8 cellular contexts compared by ENCODE assay signal in genomic region chr15:92883643-92884458, GRCh38. TPM values are rescaled to one million over a fixed set of nuclear protein-coding genes. Genes with fewer than 3 reads are reported as not detected.
DNase-seq lines count a peak whose midpoint lies in the region; ATAC-seq and TF ChIP-seq lines count a peak whose summit lies in the region.

No MANE protein-coding gene starts in this region.

- no peak for ATAC-seq in left cardiac atrium
- no peak for ATAC-seq in HG03280 (IDR thresholded peaks at IDR 0.05; ENCODE audit: unreplicated experiment)
- no peak for ATAC-seq in sciatic nerve

- H3K4me3 ChIP-seq in cardiac muscle cell = peak overlapping the region; percentile 85
- peak overlapping the region; percentile 39 for H3K4me3 ChIP-seq in mucosa of stomach (ENCODE audit: low read length)

- intact Hi-C loops in left cardiac atrium (cut with DNase I) (loop anchor here (2.0 to 5.0 kb wide), 4 partner anchors 17 to 73 kb away; partner anchors contain the start of gene CHD2 (in 1 of the 2)), sciatic nerve (cut with DNase I) (no loop called here)

- H3K27ac ChIP-seq in cardiac muscle cell (peak overlapping the region; percentile 99), RWPE1 (peak overlapping the region; percentile 98)

- H3K9ac ChIP-seq in mucosa of stomach (ENCODE audit: low read length) = peak overlapping the region; percentile 100

- H3K4me1 ChIP-seq in cardiac muscle cell (ENCODE audit: low read depth) = peaks cover 48% of the 10 kb centered on the region
- H3K4me1 ChIP-seq in mucosa of stomach (ENCODE audit: control insufficient read depth, insufficient read depth, low read length) = peaks cover 35% of the 10 kb centered on the region

- H3K9me3 ChIP-seq in cardiac muscle cell (ENCODE audit: low read depth) = no peaks in the 10 kb centered on the region
- no peaks in the 10 kb centered on the region for H3K9me3 ChIP-seq in mucosa of stomach (ENCODE audit: control insufficient read depth, low read length)

- DNase-seq in cardiac muscle cell (ENCODE audit: low read depth in 1 of 2, low spot score in 1 of 2) (peak in 1 of 2 donors; percentile 60), left cardiac atrium (no peak), RWPE1 (ENCODE audit: low spot score) (no peak), dermis blood vessel endothelial cell (peak; percentile 57), sciatic nerve (ENCODE audit: low spot score) (no peak), COLO668 (lab: John Stamatoyannopoulos, UW; ENCODE audit: unreplicated experiment) (no peak)

- no peaks in the 10 kb centered on the region for H3K27me3 ChIP-seq in cardiac muscle cell
- H3K27me3 ChIP-seq in mucosa of stomach (ENCODE audit: control insufficient read depth, insufficient read depth, low read length) = no peaks in the 10 kb centered on the region

- H3K36me3 ChIP-seq in cardiac muscle cell (peaks cover 28% of the 10 kb centered on the region), mucosa of stomach (ENCODE audit: control insufficient read depth, insufficient read depth, low read length) (no peaks in the 10 kb centered on the region)

- TF ChIP-seq CTCF in cardiac muscle cell (IDR thresholded peaks at IDR 0.05; ENCODE audit: low read depth, low read length) (no peak), RWPE1 (conservative IDR thresholded peaks at IDR 0.05; ENCODE audit: low read depth) (no peak)

- POLR2A ChIA-PET in RWPE1 (lab: Yijun Ruan, JAX; ENCODE audit: low non-redundant PET) = interaction anchor here (1.9 to 3.0 kb wide), 2 partner anchors 52 to 63 kb away, joined by 22 to 39 read pairs; no protein-coding TSS in a partner anchor

- CTCF ChIA-PET in RWPE1 (lab: Yijun Ruan, JAX) = interaction anchor here (0.9 to 2.7 kb wide), 2 partner anchors 80 to 82 kb away, joined by 3 to 8 read pairs; no protein-coding TSS in a partner anchor

RNA-seq across cellular contexts. Expression of gene CHD2, which starts 16.3 kb away (rescaled TPM):
- total RNA-seq in cardiac muscle cell = 49.5 and 118 TPM in 2 replicates
- 60.8 and 90.6 TPM in 2 replicates for polyA plus RNA-seq in cardiac muscle cell
- total RNA-seq in left cardiac atrium = 10 to 100 TPM; 59.8 to 63.2 TPM
- 67.0 and 67.9 TPM in 2 replicates for total RNA-seq in dermis blood vessel endothelial cell
- total RNA-seq in sciatic nerve = 167 TPM
